ENCODE assay signal across 8 cellular contexts in the genomic region with DNA sequence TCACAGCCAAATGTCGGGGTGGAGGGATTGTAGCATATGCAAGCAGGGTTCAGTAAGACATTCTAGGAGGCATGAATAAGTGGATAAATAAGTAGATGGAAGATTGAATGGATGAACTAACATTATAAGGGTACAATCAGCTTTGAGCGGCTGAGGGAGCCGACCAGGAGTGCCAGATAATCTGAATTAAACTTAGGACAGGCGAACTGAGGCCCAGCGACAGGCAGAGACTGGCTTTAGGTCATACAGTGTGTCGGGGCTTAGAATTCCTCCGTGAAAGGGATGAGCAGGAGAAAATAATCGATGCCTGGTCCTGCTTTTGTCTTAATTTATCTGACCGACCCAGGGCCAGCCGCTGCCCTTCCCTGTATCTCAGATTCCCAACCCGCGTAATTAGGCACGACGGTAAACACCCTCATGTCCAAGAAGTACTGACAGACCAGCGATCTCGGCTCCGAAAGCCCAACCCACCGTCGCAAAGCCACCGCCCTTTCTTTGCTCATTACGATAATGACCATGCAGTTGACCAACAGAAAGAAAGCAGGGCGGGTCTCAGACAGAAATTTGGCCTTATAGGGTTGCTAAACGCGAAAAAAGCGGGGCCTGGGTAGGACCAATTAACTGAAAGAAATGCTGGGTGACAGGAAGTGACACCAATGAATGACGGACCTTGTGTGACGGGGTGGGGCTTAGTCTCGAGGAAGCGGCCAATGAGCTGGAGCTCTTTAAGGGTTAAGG.
DNase-seq lines count a peak whose midpoint lies in the region; ATAC-seq and TF ChIP-seq lines count a peak whose summit lies in the region.

No MANE protein-coding gene starts in this region.

- H3K9me3 ChIP-seq in WERI-Rb-1 (ENCODE audit: severe bottlenecking), result no peaks in the 10 kb centered on the region

- H3K27me3 ChIP-seq in WERI-Rb-1 (ENCODE audit: insufficient read depth, low read depth, severe bottlenecking), result no peaks in the 10 kb centered on the region

- DNase-seq in AG09309 (ENCODE audit: low read depth) (peak; percentile 98), NCI-H2196 treated with DMSO at 0.1 percent for 48 hours (lab: John Stamatoyannopoulos, UW; ENCODE audit: unreplicated experiment) (peak; percentile 99), WERI-Rb-1 (peak; percentile 96), cerebellar nuclear complex (lab: John Stamatoyannopoulos, UW) (peak; percentile 96 to 99), islet precursor cell (peak; percentile 99)
- peak; percentile 70 for DNase-seq in stimulated activated CD4-positive, alpha-beta T cell treated with anti-CD3 and anti-CD28 coated beads, Interleukin-12 subunit alpha, Interleukin-12 subunit beta, amount 100 ng/mL, for 4 hours

- ATAC-seq in GM18907 (IDR thresholded peaks at IDR 0.05; ENCODE audit: unreplicated experiment) (peak; percentile 84), HG03139 (IDR thresholded peaks at IDR 0.05; ENCODE audit: unreplicated experiment) (peak; percentile 86)

- peak overlapping the region; percentile 99 for H3K27ac ChIP-seq in WERI-Rb-1

- TF ChIP-seq CTCF in AG09309 (IDR thresholded peaks at IDR 0.05; ENCODE audit: control insufficient read depth, insufficient read depth, low read depth, low read length, missing control alignments) (no peak), WERI-Rb-1 (IDR thresholded peaks at IDR 0.05; ENCODE audit: low read depth, low read length) (no peak)

- H3K4me3 ChIP-seq in AG09309 (ENCODE audit: control insufficient read depth, low read depth, low read length) (peak overlapping the region; percentile 76), WERI-Rb-1 (ENCODE audit: low read depth, low read length) (peak overlapping the region; percentile 77)

- H3K36me3 ChIP-seq in WERI-Rb-1, result 0 out of 2 replicates have a peak, but pooled peaks cover 2% of the 10 kb centered on the region

Comparison
In these comparisons a context has a peak if more than half of its experiments do, and no peak if none do; other contexts are left out.
1. Peak in every context shown above with its lines: DNase-seq, ATAC-seq, H3K4me3 ChIP-seq and H3K27ac ChIP-seq.